1 cellular context compared by ENCODE assay signal in genomic region chr10:47207280-47207613, GRCh38.
TF ChIP-seq lines count a peak whose summit lies in the region.

No MANE protein-coding gene starts in this region.

TF ChIP-seq in GM23338, 12 proteins besides CTCF, POLR2A, EP300 and RAD21 (continued from another document):
- TF ChIP-seq ZNF462 (CRISPR knock-in tag; IDR thresholded peaks at IDR 0.05): no peak
- no peak for TF ChIP-seq EZH2 (IDR thresholded peaks at IDR 0.05; ENCODE audit: low read depth, unreplicated experiment)
TF ChIP-seq in GM23338: peak in this region for 0.
